In genomic region chr9:114938687-114939575, GRCh38 we compare ENCODE assay signal across 19 cellular contexts. TPM values are rescaled to one million over a fixed set of nuclear protein-coding genes. Genes with fewer than 3 reads are reported as not detected.
DNase-seq lines count a peak whose midpoint lies in the region; ATAC-seq and TF ChIP-seq lines count a peak whose summit lies in the region.
"Had no signal": no experiment of that assay in that cellular context is flagged by ENCODE, and none has a peak within 500 bp of the region (broad histone marks: within the 10 kb centered on the region; RNA-seq: fewer than 3 reads in every experiment).

No MANE protein-coding gene starts in this region.

- peaks cover 19% of the 10 kb centered on the region for H3K4me1 Mint-ChIP-seq in activated CD8-positive, alpha-beta memory T cell treated with anti-CD3 and anti-CD28 coated beads, Interleukin-2, amount 10 ng/mL, durations not matched to agents 7 days and 5 days

- peak overlapping the region; percentile 53 for H3K27ac Mint-ChIP-seq in activated CD8-positive, alpha-beta memory T cell treated with anti-CD3 and anti-CD28 coated beads, Interleukin-2, amount 10 ng/mL, durations not matched to agents 7 days and 5 days

- TF ChIP-seq CTCF in uterus (IDR thresholded peaks at IDR 0.05): no peak

- no peak for DNase-seq in activated CD8-positive, alpha-beta memory T cell treated with anti-CD3 and anti-CD28 coated beads, Interleukin-2, amount 10 ng/mL, durations not matched to agents 7 days and 5 days
- no peak for DNase-seq in activated CD8-positive, alpha-beta memory T cell treated with anti-CD3 and anti-CD28 coated beads for 24 hours
- DNase-seq in LHCN-M2 (ENCODE audit: low read depth): peak; percentile 37
- peak; percentile 82 for DNase-seq in adipocyte (ENCODE audit: low read depth)
- DNase-seq in sciatic nerve (ENCODE audit: low spot score): no peak
- DNase-seq in cerebellar cortex (ENCODE audit: low spot score): no peak
- DNase-seq in NCI-H146 treated with DMSO at 0.1 percent for 48 hours (lab: John Stamatoyannopoulos, UW; ENCODE audit: unreplicated experiment): no peak
- no peak for DNase-seq in uterus
- DNase-seq: activated CD4-positive, alpha-beta T cell treated with anti-CD3 and anti-CD28 coated beads for 48 hours; activated effector memory CD4-positive, alpha-beta T cell treated with Interleukin-2 at 50 U/mL for 16 hours; NCI-H1092 treated with DMSO at 0.1 percent for 48 hours; ovary; spleen had no signal

- H3K9me3 ChIP-seq in adipocyte (ENCODE audit: control insufficient read depth, low read length) (no peaks in the 10 kb centered on the region), uterus (no peaks in the 10 kb centered on the region)
- H3K9me3 ChIP-seq: ovary, spleen, thoracic aorta had no signal

- no peak for TF ChIP-seq POLR2A in uterus (IDR thresholded peaks at IDR 0.05)

- H3K9ac ChIP-seq in adipocyte (ENCODE audit: low read length): peak overlapping the region; percentile 68

- H3K27ac ChIP-seq in uterus: no peak overlapping the region
- H3K27ac ChIP-seq: ovary, thoracic aorta had no signal

- no peak for ATAC-seq in activated CD8-positive, alpha-beta memory T cell treated with anti-CD3 and anti-CD28 coated beads, Interleukin-2, amount 10 ng/mL, durations not matched to agents 7 days and 5 days
- peak; percentile 88 for ATAC-seq in sciatic nerve
- ATAC-seq: GM12878 had no signal

- peaks cover 5% of the 10 kb centered on the region for H3K36me3 Mint-ChIP-seq in activated CD8-positive, alpha-beta memory T cell treated with anti-CD3 and anti-CD28 coated beads, Interleukin-2, amount 10 ng/mL, durations not matched to agents 7 days and 5 days

- H3K27me3 ChIP-seq in adipocyte (replicated peaks; ENCODE audit: control insufficient read depth, insufficient read depth, low read length) (no peaks in the 10 kb centered on the region), uterus (no peaks in the 10 kb centered on the region)
- H3K27me3 ChIP-seq: ovary, spleen had no signal

- intact Hi-C loops in sciatic nerve (cut with DNase I) (no loop called here), uterus (cut with DNase I; ENCODE audit: low total_unique reads) (no loop called here)

- CTCF ChIA-PET in activated CD8-positive, alpha-beta memory T cell treated with anti-CD3 and anti-CD28 coated beads, Interleukin-2, amount 10 ng/mL, durations not matched to agents 7 days and 5 days (lab: Charles Lee): interaction anchor here (1.0 kb wide), 2 partner anchors 32 to 76 kb away, joined by 3 to 5 read pairs; no protein-coding TSS in a partner anchor

- no peaks in the 10 kb centered on the region for H3K9me3 Mint-ChIP-seq in activated CD8-positive, alpha-beta memory T cell treated with anti-CD3 and anti-CD28 coated beads, Interleukin-2, amount 10 ng/mL, durations not matched to agents 7 days and 5 days (ENCODE audit: low read depth)

- peak overlapping the region; percentile 15 for H3K4me3 ChIP-seq in adipocyte (ENCODE audit: low read length)
- no peak overlapping the region for H3K4me3 ChIP-seq in uterus
- H3K4me3 ChIP-seq: GM12878, ovary, spleen, thoracic aorta had no signal

- no peak overlapping the region for H3K4me3 Mint-ChIP-seq in activated CD8-positive, alpha-beta memory T cell treated with anti-CD3 and anti-CD28 coated beads, Interleukin-2, amount 10 ng/mL, durations not matched to agents 7 days and 5 days

- H3K36me3 ChIP-seq in adipocyte (ENCODE audit: control insufficient read depth, insufficient read depth, low read length, severe bottlenecking) (no peaks in the 10 kb centered on the region), uterus (no peaks in the 10 kb centered on the region)
- H3K36me3 ChIP-seq: ovary, spleen, thoracic aorta had no signal

- H3K4me1 ChIP-seq in adipocyte (ENCODE audit: control insufficient read depth, insufficient read depth, low read length) (peaks cover 26% of the 10 kb centered on the region), uterus (no peaks in the 10 kb centered on the region)

- H3K27me3 Mint-ChIP-seq in activated CD8-positive, alpha-beta memory T cell treated with anti-CD3 and anti-CD28 coated beads, Interleukin-2, amount 10 ng/mL, durations not matched to agents 7 days and 5 days: no peaks in the 10 kb centered on the region

RNA-seq across cellular contexts. Expression of gene TNFSF8, which starts 8.5 kb away (rescaled TPM):
- total RNA-seq in activated CD8-positive, alpha-beta memory T cell treated with anti-CD3 and anti-CD28 coated beads, Interleukin-2, amount 10 ng/mL, durations not matched to agents 7 days and 5 days: 10 to 100 TPM; 30.3 to 34.5 TPM
- total RNA-seq in LHCN-M2 (2014; rRNA removed) (not detected in 2 replicates), sciatic nerve (3.1 TPM), uterus (1 to 10 TPM in 3 of 4 donors, under 1 TPM in 1; 0.51 to 1.5 (median 1.1) TPM)
- polyA plus RNA-seq in LHCN-M2 (2012): not detected
- total RNA-seq: bronchial epithelial cell, Daoy, glomerular endothelial cell had no signal
- polyA plus RNA-seq: keratinocyte had no signal

Comparison
In these comparisons a context has a peak if more than half of its experiments do, and no peak if none do; other contexts are left out.
1. DNase-seq: peak in LHCN-M2 (single experiment) and adipocyte (single experiment); none in activated CD8-positive, alpha-beta memory T cell treated with anti-CD3 and anti-CD28 coated beads, Interleukin-2, amount 10 ng/mL, durations not matched to agents 7 days and 5 days (single experiment), activated CD8-positive, alpha-beta memory T cell treated with anti-CD3 and anti-CD28 coated beads for 24 hours (single experiment), sciatic nerve (single experiment), cerebellar cortex (single experiment), NCI-H146 treated with DMSO at 0.1 percent for 48 hours (single experiment) and uterus (0 of 2).